Comparison of ENCODE assay signal across 2 cellular contexts in genomic region chr17:63694974-63695773, GRCh38.
TF ChIP-seq lines count a peak whose summit lies in the region.

No MANE protein-coding gene starts in this region.

TF ChIP-seq in HepG2, 621 proteins besides CTCF, POLR2A, EP300 and RAD21:
- TF ChIP-seq ZNF891 (CRISPR knock-in tag; IDR thresholded peaks at IDR 0.05) (0 out of 2 replicates have a peak, but pooled peaks have one; percentile 36), AGO2 (optimal IDR thresholded peaks at IDR 0.05; ENCODE audit: low read depth, low read length) (peak; percentile 5), POLR2G (IDR thresholded peaks at IDR 0.05; ENCODE audit: low read depth, low read length) (peak; percentile 46; the same call in 1 of the 2 replicates), BCL3 (CRISPR knock-in tag; IDR thresholded peaks at IDR 0.05) (no peak)

TF ChIP-seq in H1, 55 proteins besides CTCF, POLR2A, EP300 and RAD21:
- TF ChIP-seq BACH1 (IDR thresholded peaks at IDR 0.05; ENCODE audit: low read length) (no peak), RFX5 (IDR thresholded peaks at IDR 0.05; ENCODE audit: borderline replicate concordance, low read depth, low read length) (no peak), KDM1A (IDR thresholded peaks at IDR 0.05; ENCODE audit: borderline replicate concordance, low read length) (no peak)
